In genomic region chr21:45140346-45140940, GRCh38 we compare ENCODE assay signal across 8 cellular contexts.
A peak's percentile ranks its signal among the peaks of the same experiment; 100 is the strongest.
DNase-seq lines count a peak whose midpoint lies in the region; ATAC-seq, FAIRE-seq and TF ChIP-seq lines count a peak whose summit lies in the region.

No MANE protein-coding gene starts in this region.

- H3K4me3 ChIP-seq in bronchial epithelial cell (ENCODE audit: low read depth, low read length), result no peak overlapping the region

- H3K27me3 ChIP-seq in bronchial epithelial cell (ENCODE audit: control insufficient read depth, insufficient read depth, low read length), result no peaks in the 10 kb centered on the region

- TF ChIP-seq CTCF in bronchial epithelial cell (IDR thresholded peaks at IDR 0.05; ENCODE audit: insufficient read depth, low read length, severe bottlenecking), result peak; percentile 95

- FAIRE-seq in TTC549 (lab: Jason Lieb, UNC) (peak; percentile 32), bronchial epithelial cell (lab: Jason Lieb, UNC) (peak; percentile 58), islet of Langerhans (lab: Jason Lieb, UNC) (peak; percentile 21)

- H3K36me3 ChIP-seq in bronchial epithelial cell (ENCODE audit: control insufficient read depth, insufficient read depth, low read length), result peaks cover 2% of the 10 kb centered on the region

- ATAC-seq in HG02759 (IDR thresholded peaks at IDR 0.05; ENCODE audit: unreplicated experiment) (peak; percentile 71), GM21381 (IDR thresholded peaks at IDR 0.05; ENCODE audit: unreplicated experiment) (no peak)

- peak; percentile 90 for DNase-seq in ELR (ENCODE audit: low read depth)
- DNase-seq in NCI-H2171 treated with DMSO at 0.1 percent for 48 hours (lab: John Stamatoyannopoulos, UW), result peak; percentile 80
- DNase-seq in bronchial epithelial cell (ENCODE audit: low read depth), result peak; percentile 69
- DNase-seq in stimulated activated CD4-positive, alpha-beta T cell treated with anti-CD3 and anti-CD28 coated beads, Interleukin-1b, Interleukin-23, amount 100 ng/mL, for 48 hours, result peak; percentile 69
